10 cellular contexts compared by ENCODE assay signal in the genomic region with DNA sequence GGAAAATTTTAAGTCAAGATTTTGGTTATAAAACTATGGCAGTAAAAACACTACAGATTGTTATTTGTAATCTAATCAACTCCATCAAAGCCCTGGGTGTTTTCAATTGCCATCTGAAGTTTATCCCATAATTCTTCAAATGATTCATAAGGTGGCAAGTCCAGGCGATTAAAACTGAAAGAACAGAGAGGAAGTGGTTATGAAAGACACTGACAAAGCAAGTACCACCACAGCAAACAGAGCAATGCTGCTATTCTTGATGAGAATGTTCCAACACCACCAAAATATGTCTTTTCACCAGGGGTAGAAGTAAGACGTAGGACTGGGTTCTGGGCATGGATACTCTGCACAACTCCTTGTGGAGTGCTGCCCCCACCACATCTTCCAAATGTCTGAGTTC.
DNase-seq lines count a peak whose midpoint lies in the region; ATAC-seq and TF ChIP-seq lines count a peak whose summit lies in the region.
"Had no signal": no experiment of that assay in that cellular context is flagged by ENCODE, and none has a peak within 500 bp of the region (broad histone marks: within the 10 kb centered on the region; RNA-seq: fewer than 3 reads in every experiment).

No MANE protein-coding gene starts in this region.

- H3K4me1 Mint-ChIP-seq in activated T-cell treated with anti-CD3 and anti-CD28 coated beads, Interleukin-2, amount 50 U/mL, for 72 hours (ENCODE audit: low read depth) = peaks cover 40% of the 10 kb centered on the region
- H3K4me1 Mint-ChIP-seq: neural progenitor cell had no signal

- H3K27ac ChIP-seq in brain microvascular endothelial cell = no peak overlapping the region
- H3K27ac ChIP-seq: neural progenitor cell had no signal

- H3K36me3 ChIP-seq in GM06990 (ENCODE audit: control insufficient read depth, insufficient read depth, low read length) (no peaks in the 10 kb centered on the region), brain microvascular endothelial cell (replicated peaks) (peaks cover 6% of the 10 kb centered on the region)
- H3K36me3 ChIP-seq: neural progenitor cell had no signal

- peak overlapping the region; percentile 40 to 45 for H3K4me3 Mint-ChIP-seq in activated T-cell treated with anti-CD3 and anti-CD28 coated beads, Interleukin-2, amount 50 U/mL, for 72 hours
- H3K4me3 Mint-ChIP-seq: neural progenitor cell had no signal

- peak; percentile 80 for ATAC-seq in GM19463 (IDR thresholded peaks at IDR 0.05; ENCODE audit: unreplicated experiment)
- ATAC-seq in HG03442 (IDR thresholded peaks at IDR 0.05; ENCODE audit: unreplicated experiment) = peak; percentile 91
- peak; percentile 90 for ATAC-seq in activated T-cell treated with anti-CD3 and anti-CD28 coated beads, Interleukin-2, amount 50 U/mL, for 72 hours (replicated peaks in 1 of 2)
- no peak for ATAC-seq in HG03520 (IDR thresholded peaks at IDR 0.05; ENCODE audit: unreplicated experiment)

- in situ Hi-C loops in brain microvascular endothelial cell (cut with HindIII; ENCODE audit: low pct_ligation_motif_present, low sequenced_read_pairs) = no loop called here

- DNase-seq in GM06990 (ENCODE audit: extremely low read depth, insufficient read length) (peak; percentile 36), brain microvascular endothelial cell (no peak), pons (ENCODE audit: low spot score) (no peak)
- peak; percentile 7 to 28 for DNase-seq in activated T-cell treated with anti-CD3 and anti-CD28 coated beads, Interleukin-2, amount 50 U/mL, for 72 hours
- no peak for DNase-seq in central memory CD4-positive, alpha-beta T cell
- DNase-seq: NCI-H526 treated with DMSO at 0.1 percent for 48 hours had no signal

- H3K9me3 Mint-ChIP-seq in activated T-cell treated with anti-CD3 and anti-CD28 coated beads, Interleukin-2, amount 50 U/mL, for 72 hours = no peaks in the 10 kb centered on the region
- H3K9me3 Mint-ChIP-seq: neural progenitor cell had no signal

- TF ChIP-seq CTCF in GM06990 (IDR thresholded peaks at IDR 0.05; ENCODE audit: insufficient read depth, low read length, poor library complexity, severe bottlenecking) = no peak
- TF ChIP-seq CTCF in brain microvascular endothelial cell (IDR thresholded peaks at IDR 0.05; ENCODE audit: low read depth, low read length, missing control alignments) = no peak

- H3K27me3 Mint-ChIP-seq in activated T-cell treated with anti-CD3 and anti-CD28 coated beads, Interleukin-2, amount 50 U/mL, for 72 hours (ENCODE audit: low read depth) = no peaks in the 10 kb centered on the region

- peaks cover 0 to 3% of the 10 kb centered on the region in 2 donors for H3K36me3 Mint-ChIP-seq in activated T-cell treated with anti-CD3 and anti-CD28 coated beads, Interleukin-2, amount 50 U/mL, for 72 hours (ENCODE audit: insufficient read depth in 2 of 2)

- H3K27ac Mint-ChIP-seq in activated T-cell treated with anti-CD3 and anti-CD28 coated beads, Interleukin-2, amount 50 U/mL, for 72 hours = no peak overlapping the region
- H3K27ac Mint-ChIP-seq: neural progenitor cell had no signal

- no peak overlapping the region for H3K4me3 ChIP-seq in GM06990 (replicated peaks; ENCODE audit: low read depth, low read length)
- H3K4me3 ChIP-seq in brain microvascular endothelial cell (ENCODE audit: low read depth, low read length) = no peak overlapping the region
- H3K4me3 ChIP-seq: neural progenitor cell had no signal

- no peaks in the 10 kb centered on the region for H3K27me3 ChIP-seq in GM06990 (replicated peaks; ENCODE audit: control insufficient read depth, insufficient read depth, low read length)
- no peaks in the 10 kb centered on the region for H3K27me3 ChIP-seq in brain microvascular endothelial cell (replicated peaks)
- H3K27me3 ChIP-seq: neural progenitor cell had no signal

Comparison
In these comparisons a context has a peak if more than half of its experiments do, and no peak if none do; other contexts are left out.
1. DNase-seq: peak in GM06990 (single experiment) and activated T-cell treated with anti-CD3 and anti-CD28 coated beads, Interleukin-2, amount 50 U/mL, for 72 hours (2 of 2); none in brain microvascular endothelial cell (single experiment), central memory CD4-positive, alpha-beta T cell (single experiment) and pons (single experiment).